In genomic region chr6:90382760-90383159, GRCh38 we compare ENCODE assay signal across 17 cellular contexts.
DNase-seq lines count a peak whose midpoint lies in the region; ATAC-seq and TF ChIP-seq lines count a peak whose summit lies in the region.
"Had no signal": no experiment of that assay in that cellular context is flagged by ENCODE, and none has a peak within 500 bp of the region (broad histone marks: within the 10 kb centered on the region; RNA-seq: fewer than 3 reads in every experiment).

No MANE protein-coding gene starts in this region.

- no peaks in the 10 kb centered on the region for H3K27me3 ChIP-seq in BLaER1
- H3K27me3 ChIP-seq in CD4-positive, CD25-positive, alpha-beta regulatory T cell (ENCODE audit: control insufficient read depth, insufficient read depth, low read length): peaks cover 10% of the 10 kb centered on the region
- no peaks in the 10 kb centered on the region for H3K27me3 ChIP-seq in ascending aorta
- H3K27me3 ChIP-seq: Peyer's patch had no signal

- H3K4me3 ChIP-seq in BLaER1 (no peak overlapping the region), ascending aorta (no peak overlapping the region)
- peak overlapping the region; percentile 43 for H3K4me3 ChIP-seq in CD4-positive, CD25-positive, alpha-beta regulatory T cell (ENCODE audit: low read depth, low read length)
- H3K4me3 ChIP-seq: HAP-1, Peyer's patch had no signal

- no peaks in the 10 kb centered on the region for H4K20me1 ChIP-seq in BLaER1

- no peak for DNase-seq in CD4-positive, CD25-positive, alpha-beta regulatory T cell
- DNase-seq in activated B cell treated with CpG ODN at 0.5 μM for 24 hours (no peak), COR-L47 (lab: John Stamatoyannopoulos, UW) (no peak), nephron progenitor cell (no peak), ascending aorta (ENCODE audit: low spot score in 2 of 2) (no peak), LoVo (ENCODE audit: low spot score) (no peak)
- DNase-seq: EL, NCI-H1436, NCI-H2029, NCI-H2171, NCI-H774, Peyer's patch, SHP77, SK-N-SH had no signal

- H3K27me3 Mint-ChIP-seq in CD4-positive, CD25-positive, alpha-beta regulatory T cell: peaks cover 58% of the 10 kb centered on the region
- H3K27me3 Mint-ChIP-seq in IgD-negative memory B cell (no peaks in the 10 kb centered on the region), activated B cell treated with CpG ODN at 0.5 μM for 24 hours (no peaks in the 10 kb centered on the region), nephron progenitor cell (ENCODE audit: low read depth, poor library complexity) (peaks cover 7% of the 10 kb centered on the region)

- no peak overlapping the region for H3K9ac ChIP-seq in BLaER1
- H3K9ac ChIP-seq: SK-N-SH had no signal

- no peak for ATAC-seq in CD4-positive, CD25-positive, alpha-beta regulatory T cell (ENCODE audit: low read depth in 2 of 2)
- ATAC-seq in activated B cell treated with CpG ODN at 0.5 μM for 24 hours (ENCODE audit: low read depth): peak; percentile 8

- H3K36me3 Mint-ChIP-seq in CD4-positive, CD25-positive, alpha-beta regulatory T cell: no peaks in the 10 kb centered on the region
- H3K36me3 Mint-ChIP-seq in IgD-negative memory B cell (no peaks in the 10 kb centered on the region), activated B cell treated with CpG ODN at 0.5 μM for 24 hours (ENCODE audit: low read depth) (no peaks in the 10 kb centered on the region), nephron progenitor cell (ENCODE audit: low read depth) (no peaks in the 10 kb centered on the region)

- peak overlapping the region; percentile 71 for H3K4me2 ChIP-seq in BLaER1
- H3K4me2 ChIP-seq: SK-N-SH had no signal

- H3K9me3 Mint-ChIP-seq in CD4-positive, CD25-positive, alpha-beta regulatory T cell: no peaks in the 10 kb centered on the region
- H3K9me3 Mint-ChIP-seq in IgD-negative memory B cell (no peaks in the 10 kb centered on the region), activated B cell treated with CpG ODN at 0.5 μM for 24 hours (no peaks in the 10 kb centered on the region), nephron progenitor cell (no peaks in the 10 kb centered on the region)

- no peaks in the 10 kb centered on the region for H3K9me3 ChIP-seq in BLaER1
- no peaks in the 10 kb centered on the region for H3K9me3 ChIP-seq in CD4-positive, CD25-positive, alpha-beta regulatory T cell (ENCODE audit: control insufficient read depth in 2 of 2, low read length in 2 of 2)
- H3K9me3 ChIP-seq in ascending aorta: no peaks in the 10 kb centered on the region
- H3K9me3 ChIP-seq: HAP-1, Peyer's patch, SK-N-SH had no signal

- H3K4me1 ChIP-seq in BLaER1: peaks cover 71% of the 10 kb centered on the region
- peaks cover 10% of the 10 kb centered on the region for H3K4me1 ChIP-seq in CD4-positive, CD25-positive, alpha-beta regulatory T cell (ENCODE audit: control insufficient read depth, insufficient read depth, low read length, poor library complexity, severe bottlenecking)
- peaks cover 0 to 9% of the 10 kb centered on the region in 2 donors for H3K4me1 ChIP-seq in ascending aorta
- H3K4me1 ChIP-seq: Peyer's patch had no signal

- H3K36me3 ChIP-seq in BLaER1 (no peaks in the 10 kb centered on the region), ascending aorta (no peaks in the 10 kb centered on the region)
- H3K36me3 ChIP-seq in CD4-positive, CD25-positive, alpha-beta regulatory T cell (ENCODE audit: control insufficient read depth, insufficient read depth, low read length): no peaks in the 10 kb centered on the region
- H3K36me3 ChIP-seq: HAP-1, Peyer's patch had no signal

- peaks cover 9 to 28% (median 21%) of the 10 kb centered on the region in 4 donors for H3K4me1 Mint-ChIP-seq in CD4-positive, CD25-positive, alpha-beta regulatory T cell
- H3K4me1 Mint-ChIP-seq in IgD-negative memory B cell (peaks cover 45 to 49% (median 47%) of the 10 kb centered on the region in 3 donors), activated B cell treated with CpG ODN at 0.5 μM for 24 hours (peaks cover 80% of the 10 kb centered on the region), nephron progenitor cell (peaks cover 26% of the 10 kb centered on the region)

- H3K27ac ChIP-seq in BLaER1 (peak overlapping the region; percentile 63), ascending aorta (no peak overlapping the region)
- no peak overlapping the region for H3K27ac ChIP-seq in CD4-positive, CD25-positive, alpha-beta regulatory T cell (ENCODE audit: insufficient read depth, low read length, poor library complexity, severe bottlenecking)

- H3K4me3 Mint-ChIP-seq in CD4-positive, CD25-positive, alpha-beta regulatory T cell: peak overlapping the region in 1 of 4 donors; percentile 21
- peak overlapping the region; percentile 52 to 88 (median 60) for H3K4me3 Mint-ChIP-seq in IgD-negative memory B cell
- H3K4me3 Mint-ChIP-seq in activated B cell treated with CpG ODN at 0.5 μM for 24 hours: peak overlapping the region; percentile 61
- no peak overlapping the region for H3K4me3 Mint-ChIP-seq in nephron progenitor cell

- no peak for TF ChIP-seq CTCF in activated B cell treated with CpG ODN at 0.5 μM for 24 hours (IDR thresholded peaks at IDR 0.05)
- no peak for TF ChIP-seq CTCF in nephron progenitor cell (IDR thresholded peaks at IDR 0.05)
- TF ChIP-seq CTCF in ascending aorta (IDR thresholded peaks at IDR 0.05): no peak

- intact Hi-C loops in activated B cell treated with CpG ODN at 0.5 μM for 24 hours (cut with micrococcal nuclease): loop anchor here (1.0 to 2.0 kb wide), 5 partner anchors 7 to 96 kb away; partner anchors contain the start of gene BACH2
- intact Hi-C loops in ascending aorta (cut with DNase I): loop anchor here (10.0 kb wide), 1 partner anchor 558 kb away; the partner anchor contains the start of gene CASP8AP2

- CTCF ChIA-PET in activated B cell treated with CpG ODN at 0.5 μM for 24 hours (lab: Charles Lee): interaction anchor here (0.6 to 2.2 kb wide), 5 partner anchors 10 to 87 kb away, joined by 3 to 9 read pairs (median 4); partner anchors contain the start of gene BACH2

- H3K27ac Mint-ChIP-seq in CD4-positive, CD25-positive, alpha-beta regulatory T cell: no peak overlapping the region
- peak overlapping the region; percentile 73 to 82 (median 76) for H3K27ac Mint-ChIP-seq in IgD-negative memory B cell
- H3K27ac Mint-ChIP-seq in activated B cell treated with CpG ODN at 0.5 μM for 24 hours: peak overlapping the region; percentile 75
- no peak overlapping the region for H3K27ac Mint-ChIP-seq in nephron progenitor cell

- POLR2A ChIA-PET in activated B cell treated with CpG ODN at 0.5 μM for 24 hours (lab: Charles Lee): interaction anchor here (0.7 to 2.1 kb wide), 5 partner anchors 15 to 95 kb away, joined by 3 to 16 read pairs (median 4); partner anchors contain the start of gene BACH2

Comparison
In these comparisons a context has a peak if more than half of its experiments do, and no peak if none do; other contexts are left out.
1. H3K27ac Mint-ChIP-seq: peak in IgD-negative memory B cell (3 of 3) and activated B cell treated with CpG ODN at 0.5 μM for 24 hours (single experiment); none in CD4-positive, CD25-positive, alpha-beta regulatory T cell (0 of 3) and nephron progenitor cell (single experiment).